ENCODE assay signal across 1 cellular context in genomic region chr15:31472636-31473383, GRCh38.
TF ChIP-seq lines count a peak whose summit lies in the region.

No MANE protein-coding gene starts in this region.

TF ChIP-seq in HepG2, 621 proteins besides CTCF, POLR2A, EP300 and RAD21 (continued from another document):
- TF ChIP-seq ZNF318 (CRISPR knock-in tag; IDR thresholded peaks at IDR 0.05) (no peak), HES4 (CRISPR knock-in tag; IDR thresholded peaks at IDR 0.05; ENCODE audit: borderline replicate concordance) (no peak), ZBTB20 (CRISPR knock-in tag; IDR thresholded peaks at IDR 0.05; ENCODE audit: borderline replicate concordance, low read depth) (no peak), CCDC6 (CRISPR knock-in tag; IDR thresholded peaks at IDR 0.05) (no peak), ZNF558 (CRISPR knock-in tag; IDR thresholded peaks at IDR 0.05; ENCODE audit: borderline replicate concordance) (no peak), ONECUT2 (CRISPR knock-in tag; IDR thresholded peaks at IDR 0.05) (no peak), ZNF616 (CRISPR knock-in tag; IDR thresholded peaks at IDR 0.05; ENCODE audit: low read depth) (no peak), ZNF746 (CRISPR knock-in tag; IDR thresholded peaks at IDR 0.05) (no peak)
